In the genomic region with DNA sequence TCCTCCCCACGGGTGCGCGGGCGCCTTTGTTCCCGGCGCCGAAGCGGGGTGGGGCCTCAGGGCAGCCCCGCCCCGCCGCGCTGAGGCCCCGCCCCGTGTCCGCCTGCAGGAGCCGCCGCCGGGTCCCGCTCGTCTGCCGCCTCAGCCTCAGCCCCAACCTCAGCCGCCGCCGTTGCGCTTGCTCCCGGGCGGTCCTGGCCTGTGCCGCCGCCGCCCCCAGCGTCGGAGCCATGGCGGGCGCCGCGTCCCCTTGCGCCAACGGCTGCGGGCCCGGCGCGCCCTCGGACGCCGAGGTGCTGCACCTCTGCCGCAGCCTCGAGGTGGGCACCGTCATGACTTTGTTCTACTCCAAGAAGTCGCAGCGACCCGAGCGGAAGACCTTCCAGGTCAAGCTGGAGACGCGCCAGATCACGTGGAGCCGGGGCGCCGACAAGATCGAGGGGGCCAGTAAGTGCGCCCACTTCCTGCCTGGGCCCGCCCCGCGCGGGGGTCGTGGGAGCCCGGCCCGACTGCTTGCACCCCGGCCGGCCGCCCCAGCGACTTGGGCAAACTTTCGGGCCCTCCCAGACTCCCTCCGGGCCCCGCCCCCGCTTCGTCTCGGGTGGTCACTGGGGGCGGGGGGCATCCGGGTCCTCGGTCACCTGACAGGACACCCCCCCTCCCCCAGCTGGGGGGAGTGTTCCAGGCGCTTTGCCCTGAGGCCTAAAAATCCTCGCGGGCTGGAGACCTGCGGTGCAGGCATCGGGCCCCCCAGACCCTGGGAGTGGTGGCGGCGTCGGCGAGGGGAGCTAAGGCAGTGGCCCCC, we compare ENCODE assay signal across 8 cellular contexts. TPM values are rescaled to one million over a fixed set of nuclear protein-coding genes. Genes with fewer than 3 reads are reported as not detected.
DNase-seq lines count a peak whose midpoint lies in the region; ATAC-seq and TF ChIP-seq lines count a peak whose summit lies in the region.

A gene (plus strand): TSS at position 132 of the 805 bp plus-strand sequence. CDS start 99 bp downstream, at position 231.

- intact Hi-C loops in T-helper 2 cell treated with Interferon-gamma antibody and Interleukin-4, amounts not matched to agents 100 ng/mL and 5 ng/mL, for 36 hours (cut with micrococcal nuclease) = loop anchor here (1.0 to 5.0 kb wide), 4 partner anchors 35 to 480 kb away; a partner anchor contains a TSS
- intact Hi-C loops in ascending aorta (cut with DNase I) (loop anchor here (1.0 to 5.0 kb wide), 5 partner anchors 35 to 480 kb away; a partner anchor contains a TSS), aorta (cut with DNase I) (no loop called here)

- DNase-seq in GM12865 (ENCODE audit: low read depth) (peak; percentile 83), NCI-H1417 (lab: John Stamatoyannopoulos, UW) (peak; percentile 85 to 96 (median 91)), ascending aorta (ENCODE audit: low spot score in 2 of 2) (peak; percentile 30 to 87), hepatic stellate cell (ENCODE audit: low spot score) (peak; percentile 82), retina (peak; percentile 91), aorta (peak; percentile 85 to 93)

- peaks cover 0 to 35% of the 10 kb centered on the region in 2 donors for H3K4me1 ChIP-seq in ascending aorta
- no peaks in the 10 kb centered on the region for H3K4me1 ChIP-seq in aorta (ENCODE audit: control insufficient read depth in 1 of 2, insufficient read depth in 2 of 2, low read length in 2 of 2)

- H3K27me3 ChIP-seq in ascending aorta = no peaks in the 10 kb centered on the region
- H3K27me3 ChIP-seq in aorta (ENCODE audit: control insufficient read depth in 1 of 2, insufficient read depth in 2 of 2, low read length in 1 of 2) = no peaks in the 10 kb centered on the region

- WGBS in aorta, 2 donors = 0% methylated on average over 65 to 89 of the region's 89 CpGs

- TF ChIP-seq CTCF in GM12865 (IDR thresholded peaks at IDR 0.05; ENCODE audit: insufficient read depth, low read depth, low read length, missing control alignments) (no peak), ascending aorta (IDR thresholded peaks at IDR 0.05) (no peak)

- H3K4me3 ChIP-seq in GM12865 (ENCODE audit: low read depth, low read length) (peak within 1 kb of the TSS; percentile 82), ascending aorta (peak within 1 kb of the TSS; percentile 86 to 99), aorta (ENCODE audit: low read length in 2 of 2) (peak within 1 kb of the TSS; percentile 59 to 84)

- ATAC-seq in HG02642 (IDR thresholded peaks at IDR 0.05; ENCODE audit: poor library complexity, unreplicated experiment) (peak; percentile 68), aorta (ENCODE audit: low FRiP score) (peak; percentile 87)

- H3K27ac ChIP-seq in ascending aorta (peak within 1 kb of the TSS; percentile 98), aorta (ENCODE audit: low read depth in 1 of 2, low read length in 2 of 2) (peak within 1 kb of the TSS; percentile 72 to 91)

- no peaks in the 10 kb centered on the region for H3K9me3 ChIP-seq in ascending aorta
- H3K9me3 ChIP-seq in aorta (ENCODE audit: control insufficient read depth, low read length) = no peaks in the 10 kb centered on the region

- H3K36me3 ChIP-seq in ascending aorta (no peaks in the 10 kb centered on the region), aorta (ENCODE audit: control insufficient read depth in 1 of 2, insufficient read depth in 2 of 2, low read length in 1 of 2) (no peaks in the 10 kb centered on the region)

RNA-seq across cellular contexts. Expression of the gene that starts here (rescaled TPM):
- 414 and 416 TPM in 2 replicates for total RNA-seq in T-helper 2 cell treated with Interferon-gamma antibody and Interleukin-4, amounts not matched to agents 100 ng/mL and 5 ng/mL, for 36 hours
- total RNA-seq in ascending aorta (168 TPM), aorta (100 to 1,000 TPM in 1 of 2 donors, 10 to 100 TPM in 1; 96.3 to 148 TPM)
- 10 to 100 TPM; 17.9 to 52.5 TPM for polyA plus RNA-seq in aorta

Comparison
In these comparisons a context has a peak if more than half of its experiments do, and no peak if none do; other contexts are left out.
1. Peak in every context shown above with its lines: DNase-seq, ATAC-seq, H3K4me3 ChIP-seq and H3K27ac ChIP-seq.
2. intact Hi-C loops: an anchor here in T-helper 2 cell treated with Interferon-gamma antibody and Interleukin-4, amounts not matched to agents 100 ng/mL and 5 ng/mL, for 36 hours (1.0 to 5.0 kb wide) and ascending aorta (1.0 to 5.0 kb wide); none called in aorta.